Comparison of ENCODE assay signal across 8 cellular contexts in genomic region chr10:29409241-29410051, GRCh38.
A peak's percentile ranks its signal among the peaks of the same experiment; 100 is the strongest.
DNase-seq lines count a peak whose midpoint lies in the region; ATAC-seq and TF ChIP-seq lines count a peak whose summit lies in the region.

No MANE protein-coding gene starts in this region.

- H3K79me2 ChIP-seq in PC-3 (ENCODE audit: low read length) (peaks cover 55% of the 10 kb centered on the region), trophoblast cell (ENCODE audit: control insufficient read depth, insufficient read depth, low read length, poor library complexity) (no peaks in the 10 kb centered on the region)

- 0 out of 2 replicates have a peak, but pooled peaks cover 8% of the 10 kb centered on the region for H3K4me1 ChIP-seq in PC-3 (ENCODE audit: insufficient read depth, low read length)
- H3K4me1 ChIP-seq in gastroesophageal sphincter: peaks cover 5 to 49% (median 11%) of the 10 kb centered on the region in 3 donors
- no peaks in the 10 kb centered on the region for H3K4me1 ChIP-seq in trophoblast cell (ENCODE audit: control insufficient read depth in 1 of 2, insufficient read depth in 2 of 2, low read length in 2 of 2)

- no peak overlapping the region for H3K4ac ChIP-seq in trophoblast cell (ENCODE audit: low read depth, low read length)

- no peaks in the 10 kb centered on the region for H3K79me1 ChIP-seq in trophoblast cell (ENCODE audit: low read length)

- peak; percentile 73 to 85 for TF ChIP-seq POLR2A in gastroesophageal sphincter (IDR thresholded peaks at IDR 0.05)

- no peak for TF ChIP-seq EP300 in gastroesophageal sphincter (IDR thresholded peaks at IDR 0.05)

- intact Hi-C loops in PC-3 (cut with micrococcal nuclease): no loop called here

- H4K91ac ChIP-seq in trophoblast cell (ENCODE audit: low read depth, low read length): no peak overlapping the region

- no peaks in the 10 kb centered on the region for H3K27me3 Mint-ChIP-seq in type B pancreatic cell

- no peak overlapping the region for H3K14ac ChIP-seq in trophoblast cell (ENCODE audit: low read length)

- H3K36me3 Mint-ChIP-seq in type B pancreatic cell: peaks cover 4% of the 10 kb centered on the region

- no peak overlapping the region for H4K12ac ChIP-seq in trophoblast cell (ENCODE audit: low read depth, low read length)

- H3K4me3 ChIP-seq in PC-3 (ENCODE audit: low read length): peak overlapping the region; percentile 76
- H3K4me3 ChIP-seq in gastroesophageal sphincter: peak overlapping the region; percentile 81
- peak overlapping the region; percentile 61 for H3K4me3 ChIP-seq in trophoblast cell (ENCODE audit: low read depth, low read length)

- H3K9ac ChIP-seq in PC-3 (ENCODE audit: low read length): peak overlapping the region; percentile 87
- H3K9ac ChIP-seq in trophoblast cell (ENCODE audit: low read length): no peak overlapping the region

- peak; percentile 30 for DNase-seq in COR-L47 (lab: John Stamatoyannopoulos, UW)
- DNase-seq in HK-2 (ENCODE audit: unreplicated experiment): peak; percentile 63
- peak; percentile 61 for DNase-seq in PC-3
- peak; percentile 50 for DNase-seq in activated naive CD4-positive, alpha-beta T cell treated with Interleukin-2 at 50 U/mL for 16 hours
- peak; percentile 70 to 76 for DNase-seq in trophoblast cell
- no peak for DNase-seq in type B pancreatic cell (ENCODE audit: extremely low spot score, unreplicated experiment)

- H3K27me3 ChIP-seq in PC-3 (ENCODE audit: low read length) (no peaks in the 10 kb centered on the region), gastroesophageal sphincter (no peaks in the 10 kb centered on the region), trophoblast cell (ENCODE audit: insufficient read depth, low read length) (no peaks in the 10 kb centered on the region)

- no peak for TF ChIP-seq CTCF in PC-3 (conservative IDR thresholded peaks at IDR 0.05; ENCODE audit: low read depth, low read length)
- peak in 3 of 4 experiments; percentile 9 to 34 (median 14) for TF ChIP-seq CTCF in gastroesophageal sphincter (IDR thresholded peaks at IDR 0.05)
- TF ChIP-seq CTCF in type B pancreatic cell (conservative IDR thresholded peaks at IDR 0.05): no peak

- no peak overlapping the region for H2AK5ac ChIP-seq in trophoblast cell (ENCODE audit: low read length)

- H2BK5ac ChIP-seq in trophoblast cell (ENCODE audit: low read depth, low read length, poor library complexity): no peak overlapping the region

- WGBS in gastroesophageal sphincter (ENCODE audit: low coverage in 1 of 2), 2 donors: 10 to 15% methylated on average over 10 to 11 of the region's 68 CpGs
- WGBS in trophoblast cell (ENCODE audit: extremely low coverage, insufficient coverage, insufficient read length): no CpG with 5 or more reads among the region's 68 CpGs

- CTCF ChIA-PET in PC-3 (lab: Charles Lee): no interaction called here

- H3K18ac ChIP-seq in trophoblast cell (ENCODE audit: low read length): no peak overlapping the region

- H2BK12ac ChIP-seq in trophoblast cell (ENCODE audit: low read length): no peak overlapping the region

- H3K4me2 ChIP-seq in PC-3 (ENCODE audit: low read length) (peak overlapping the region; percentile 96), trophoblast cell (ENCODE audit: low read length) (peak overlapping the region; percentile 16)

- no peaks in the 10 kb centered on the region for H3K9me2 ChIP-seq in PC-3 (replicated peaks; ENCODE audit: low read length)

- H3K27ac ChIP-seq in PC-3 (ENCODE audit: low read length): peak overlapping the region; percentile 58
- peak overlapping the region; percentile 88 to 94 (median 91) for H3K27ac ChIP-seq in gastroesophageal sphincter
- H3K27ac ChIP-seq in trophoblast cell (ENCODE audit: low read depth, low read length): no peak overlapping the region

- H3F3A ChIP-seq in PC-3 (ENCODE audit: low read length, unreplicated experiment): no peaks in the 10 kb centered on the region

- ATAC-seq in GM19463 (IDR thresholded peaks at IDR 0.05; ENCODE audit: unreplicated experiment) (peak; percentile 59), PC-3 (peak; percentile 92), gastroesophageal sphincter (peak; percentile 95)

- H3K9me3 Mint-ChIP-seq in type B pancreatic cell: peaks cover 4% of the 10 kb centered on the region

- no peak overlapping the region for H3K23ac ChIP-seq in trophoblast cell (ENCODE audit: low read length)

- H2BK120ac ChIP-seq in trophoblast cell (ENCODE audit: insufficient read depth, low read length, poor library complexity): no peak overlapping the region

- no peak overlapping the region for H3K27ac Mint-ChIP-seq in type B pancreatic cell

- H3K36me3 ChIP-seq in PC-3 (ENCODE audit: low read depth, low read length) (no peaks in the 10 kb centered on the region; the same call in 1 of the 2 replicates), gastroesophageal sphincter (no peaks in the 10 kb centered on the region), trophoblast cell (ENCODE audit: control insufficient read depth in 1 of 2, insufficient read depth in 2 of 2, low read length in 2 of 2) (no peaks in the 10 kb centered on the region)

- no peaks in the 10 kb centered on the region for H3K4me1 Mint-ChIP-seq in type B pancreatic cell (ENCODE audit: unreplicated experiment)

- H4K20me1 ChIP-seq in PC-3 (ENCODE audit: low read length): 0 out of 2 replicates have a peak, but pooled peaks cover 6% of the 10 kb centered on the region

- no peak overlapping the region for H3K4me3 Mint-ChIP-seq in type B pancreatic cell

- no TSS peak for BruUV-seq in PC-3 (replicated peaks; lab: Mats Ljungman, UMichigan)

- no peak overlapping the region for H4K8ac ChIP-seq in trophoblast cell (ENCODE audit: low read depth, low read length)

- peak overlapping the region; percentile 100 for H2AFZ ChIP-seq in PC-3 (ENCODE audit: low read length)
- no peak overlapping the region for H2AFZ ChIP-seq in trophoblast cell (ENCODE audit: insufficient read depth, low read length, poor library complexity)

- H3K9me3 ChIP-seq in PC-3 (ENCODE audit: low read length) (no peaks in the 10 kb centered on the region; the same call in 1 of the 2 replicates), gastroesophageal sphincter (no peaks in the 10 kb centered on the region), trophoblast cell (ENCODE audit: insufficient read depth, low read depth, low read length) (peaks cover 5% of the 10 kb centered on the region)

- POLR2A ChIA-PET in PC-3 (lab: Charles Lee; ENCODE audit: unreplicated experiment): no interaction called here

Comparison
In these comparisons a context has a peak if more than half of its experiments do, and no peak if none do; other contexts are left out.
1. CTCF ChIP-seq: peak in gastroesophageal sphincter (3 of 4); none in PC-3 (single experiment) and type B pancreatic cell (single experiment).
2. Peak in every context shown above with its lines, with median percentiles within 50 percentile points of each other: ATAC-seq and H3K4me3 ChIP-seq.